20 cellular contexts compared by ENCODE assay signal in the genomic region with DNA sequence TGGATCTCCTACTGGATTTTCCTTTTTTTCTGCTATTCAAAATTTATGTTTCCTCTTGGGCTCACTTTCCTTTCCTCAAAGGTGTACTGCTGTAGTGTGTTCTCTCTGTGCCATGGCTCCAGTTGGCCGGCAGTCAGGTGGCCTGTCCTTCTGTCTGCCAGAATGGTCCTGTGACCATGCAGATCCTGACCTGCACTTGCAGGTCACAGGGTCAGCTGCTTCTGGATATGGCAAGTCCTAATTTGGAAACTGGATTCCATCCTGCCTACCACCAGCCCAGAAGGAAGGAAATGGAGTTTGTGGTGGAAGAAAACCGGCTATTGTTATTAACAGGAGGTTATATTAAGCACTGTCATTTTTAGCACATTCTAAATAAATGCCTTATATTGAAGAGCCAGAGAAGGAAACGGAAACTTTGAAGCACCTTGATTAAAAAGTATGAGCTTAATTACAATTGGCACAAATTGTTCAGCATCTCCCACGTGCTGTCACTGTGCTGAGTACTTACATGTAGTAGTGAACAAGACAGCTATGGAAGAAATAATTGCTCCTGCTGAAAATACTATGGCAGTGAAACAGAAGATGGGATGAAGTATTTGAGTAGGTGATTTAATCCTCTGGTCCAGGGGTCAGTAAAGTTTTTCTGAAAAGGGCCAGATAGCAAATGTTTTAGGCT.
DNase-seq lines count a peak whose midpoint lies in the region; ATAC-seq and TF ChIP-seq lines count a peak whose summit lies in the region.
"Had no signal": no experiment of that assay in that cellular context is flagged by ENCODE, and none has a peak within 500 bp of the region (broad histone marks: within the 10 kb centered on the region; RNA-seq: fewer than 3 reads in every experiment).

No MANE protein-coding gene starts in this region.

- no peaks in the 10 kb centered on the region for H3K36me3 ChIP-seq in right lobe of liver
- no peaks in the 10 kb centered on the region for H3K36me3 ChIP-seq in skeletal muscle tissue (ENCODE audit: control insufficient read depth in 3 of 3, insufficient read depth in 3 of 3, low read length in 3 of 3)
- H3K36me3 ChIP-seq: upper lobe of left lung had no signal

- TF ChIP-seq POLR2A in right lobe of liver (IDR thresholded peaks at IDR 0.05) = no peak

- no peak for TF ChIP-seq CTCF in right lobe of liver (IDR thresholded peaks at IDR 0.05)

- WGBS in right lobe of liver (ENCODE audit: insufficient coverage, low coverage, low lambda C conversion rate, missing lambda C conversion rate) = 37% methylated on average over 4 of the region's 4 CpGs

- intact Hi-C loops in Right ventricle myocardium inferior (cut with DNase I) (no loop called here), cardiac septum (cut with DNase I) (loop anchor here (10.0 kb wide), 1 partner anchor 261 kb away; no protein-coding TSS in a partner anchor), right lobe of liver (cut with DNase I) (no loop called here)

- H3K27ac ChIP-seq in right lobe of liver (peak overlapping the region in 1 of 3 donors; percentile 24), skeletal muscle tissue (ENCODE audit: low read depth, low read length) (peak overlapping the region; percentile 89)
- H3K27ac ChIP-seq: 22Rv1, body of pancreas, GM23248, upper lobe of left lung had no signal

- DNase-seq in Right ventricle myocardium inferior (ENCODE audit: missing footprints) = peak; percentile 80
- DNase-seq in cardiac septum (ENCODE audit: low spot score) = no peak
- peak; percentile 37 for DNase-seq in glomerular endothelial cell (ENCODE audit: extremely low read depth, low read depth, low spot score)
- peak; percentile 78 to 91 (median 88) for DNase-seq in right lobe of liver
- no peak for DNase-seq in A172 (ENCODE audit: low spot score)
- no peak for DNase-seq in stimulated activated CD4-positive, alpha-beta T cell treated with anti-CD3 and anti-CD28 coated beads, Interleukin-4, amount 100 ng/mL, for 24 hours
- DNase-seq: activated CD4-positive, alpha-beta T cell treated with anti-CD3 and anti-CD28 coated beads, Interleukin-2, amount 50 U/mL, for 4 hours; activated effector memory CD4-positive, alpha-beta T cell treated with Interleukin-2 at 50 U/mL for 16 hours; activated naive CD8-positive, alpha-beta T cell treated with anti-CD3 and anti-CD28 coated beads, Interleukin-2, amount 10 ng/mL, durations not matched to agents 7 days and 5 days; DMS79; GM23248; NCI-H1436; NCI-H526; occipital lobe; SK-N-SH; upper lobe of left lung had no signal

- H3K4me1 ChIP-seq in right lobe of liver (peaks cover 0 to 10% (median 0%) of the 10 kb centered on the region in 4 donors), skeletal muscle tissue (ENCODE audit: control insufficient read depth in 3 of 3, insufficient read depth in 3 of 3, low read length in 3 of 3) (peaks cover 43 to 48% (median 47%) of the 10 kb centered on the region in 3 donors)
- H3K4me1 ChIP-seq: body of pancreas had no signal

- H3K9ac ChIP-seq in skeletal muscle tissue (ENCODE audit: low read depth in 1 of 3, low read length in 3 of 3) = peak overlapping the region in 1 of 3 donors; percentile 10
- H3K9ac ChIP-seq: GM23248, SK-N-SH had no signal

- H3K27me3 ChIP-seq in right lobe of liver = no peaks in the 10 kb centered on the region
- H3K27me3 ChIP-seq in skeletal muscle tissue (ENCODE audit: control insufficient read depth in 3 of 3, insufficient read depth in 3 of 3, low read length in 3 of 3) = no peaks in the 10 kb centered on the region
- H3K27me3 ChIP-seq: body of pancreas, upper lobe of left lung had no signal

- H3K4me3 ChIP-seq in right lobe of liver (no peak overlapping the region), skeletal muscle tissue (ENCODE audit: low read length in 3 of 3) (no peak overlapping the region)
- H3K4me3 ChIP-seq: body of pancreas, GM23248, upper lobe of left lung had no signal

- H3K9me3 ChIP-seq in right lobe of liver (no peaks in the 10 kb centered on the region), skeletal muscle tissue (ENCODE audit: control insufficient read depth in 3 of 3, low read length in 3 of 3) (no peaks in the 10 kb centered on the region)
- H3K9me3 ChIP-seq: body of pancreas, SK-N-SH, upper lobe of left lung had no signal

- ATAC-seq in Right ventricle myocardium inferior = peak; percentile 69
- ATAC-seq in right lobe of liver = peak; percentile 97 to 99 (median 98)
- ATAC-seq in GM21390 (IDR thresholded peaks at IDR 0.05; ENCODE audit: unreplicated experiment) = no peak
- ATAC-seq: body of pancreas had no signal

Comparison
In these comparisons a context has a peak if more than half of its experiments do, and no peak if none do; other contexts are left out.
1. DNase-seq: peak in Right ventricle myocardium inferior (single experiment), glomerular endothelial cell (single experiment) and right lobe of liver (3 of 3); none in cardiac septum (single experiment), A172 (single experiment) and stimulated activated CD4-positive, alpha-beta T cell treated with anti-CD3 and anti-CD28 coated beads, Interleukin-4, amount 100 ng/mL, for 24 hours (single experiment).